ENCODE assay signal across 14 cellular contexts in genomic region chr11:71191201-71191600, GRCh38.
A peak's percentile ranks its signal among the peaks of the same experiment; 100 is the strongest.
DNase-seq lines count a peak whose midpoint lies in the region; ATAC-seq and TF ChIP-seq lines count a peak whose summit lies in the region.
"Had no signal": no experiment of that assay in that cellular context is flagged by ENCODE, and none has a peak within 500 bp of the region (broad histone marks: within the 10 kb centered on the region; RNA-seq: fewer than 3 reads in every experiment).

No MANE protein-coding gene starts in this region.

- H3K27me3 ChIP-seq in aorta (ENCODE audit: control insufficient read depth in 1 of 2, insufficient read depth in 2 of 2, low read length in 1 of 2) = no peaks in the 10 kb centered on the region

- no peak overlapping the region for H3K4me3 Mint-ChIP-seq in chondrocyte (ENCODE audit: unreplicated experiment)
- H3K4me3 Mint-ChIP-seq: CD4-positive, alpha-beta T cell; H9 had no signal

- H3K36me3 ChIP-seq in aorta (ENCODE audit: control insufficient read depth in 1 of 2, insufficient read depth in 2 of 2, low read length in 1 of 2) = no peaks in the 10 kb centered on the region
- H3K36me3 ChIP-seq: BE2C had no signal

- no peaks in the 10 kb centered on the region for H3K9me3 ChIP-seq in aorta (ENCODE audit: control insufficient read depth, low read length)
- H3K9me3 ChIP-seq: BE2C, Caco-2 had no signal

- ATAC-seq in sciatic nerve = no peak
- ATAC-seq in aorta (ENCODE audit: low FRiP score) = no peak
- ATAC-seq in HG02678 (IDR thresholded peaks at IDR 0.05; ENCODE audit: unreplicated experiment) = no peak
- ATAC-seq: HepG2 had no signal

- DNase-seq in chondrocyte (ENCODE audit: low spot score) = peak; percentile 37
- DNase-seq in mesenteric fat pad (ENCODE audit: low spot score) = peak; percentile 60
- peak; percentile 14 for DNase-seq in sciatic nerve (ENCODE audit: low spot score)
- DNase-seq in aorta = peak; percentile 18 to 33
- DNase-seq in NCI-H1092 (lab: John Stamatoyannopoulos, UW) = no peak
- no peak for DNase-seq in coronary artery (ENCODE audit: low spot score)
- DNase-seq: ACHN; BE2C; CD4-positive, alpha-beta T cell; H9 had no signal

- no peak for TF ChIP-seq CTCF in chondrocyte (IDR thresholded peaks at IDR 0.05)
- TF ChIP-seq CTCF in coronary artery (IDR thresholded peaks at IDR 0.05) = no peak

- intact Hi-C loops in sciatic nerve (cut with DNase I) (no loop called here), aorta (cut with DNase I) (no loop called here)

- H3K27me3 Mint-ChIP-seq in chondrocyte (ENCODE audit: low read depth) = peaks cover 39% of the 10 kb centered on the region

- H3K4me3 ChIP-seq in aorta (ENCODE audit: low read length in 2 of 2) = no peak overlapping the region
- H3K4me3 ChIP-seq in coronary artery = no peak overlapping the region

- no peaks in the 10 kb centered on the region for H3K36me3 Mint-ChIP-seq in chondrocyte (ENCODE audit: low read depth)

- H3K27ac Mint-ChIP-seq in chondrocyte (ENCODE audit: unreplicated experiment) = no peak overlapping the region
- H3K27ac Mint-ChIP-seq: CD4-positive, alpha-beta T cell had no signal

- no peaks in the 10 kb centered on the region for H3K4me1 ChIP-seq in aorta (ENCODE audit: control insufficient read depth in 1 of 2, insufficient read depth in 2 of 2, low read length in 2 of 2)
- H3K4me1 ChIP-seq: BE2C had no signal

- no peaks in the 10 kb centered on the region for H3K4me1 Mint-ChIP-seq in chondrocyte (ENCODE audit: low read depth)

- H3K27ac ChIP-seq in aorta (ENCODE audit: low read depth in 1 of 2, low read length in 2 of 2) (no peak overlapping the region), coronary artery (no peak overlapping the region)
- H3K27ac ChIP-seq: C4-2B had no signal

- H3K9me3 Mint-ChIP-seq in chondrocyte (ENCODE audit: low read depth) = no peaks in the 10 kb centered on the region
- H3K9me3 Mint-ChIP-seq: CD4-positive, alpha-beta T cell; H9 had no signal

- 89% methylated on average over 8 of the region's 8 CpGs for WGBS in aorta, 2 donors

Comparison
In these comparisons a context has a peak if more than half of its experiments do, and no peak if none do; other contexts are left out.
1. DNase-seq: peak in chondrocyte (single experiment), mesenteric fat pad (single experiment), sciatic nerve (single experiment) and aorta (2 of 2); none in NCI-H1092 (single experiment) and coronary artery (single experiment).